2 cellular contexts compared by ENCODE assay signal in genomic region chr11:10373929-10374328, GRCh38.
TF ChIP-seq lines count a peak whose summit lies in the region.

No MANE protein-coding gene starts in this region.

TF ChIP-seq in SK-N-SH, 30 proteins besides CTCF, POLR2A, EP300 and RAD21 (continued from another document):
- TF ChIP-seq, protein P1, sequence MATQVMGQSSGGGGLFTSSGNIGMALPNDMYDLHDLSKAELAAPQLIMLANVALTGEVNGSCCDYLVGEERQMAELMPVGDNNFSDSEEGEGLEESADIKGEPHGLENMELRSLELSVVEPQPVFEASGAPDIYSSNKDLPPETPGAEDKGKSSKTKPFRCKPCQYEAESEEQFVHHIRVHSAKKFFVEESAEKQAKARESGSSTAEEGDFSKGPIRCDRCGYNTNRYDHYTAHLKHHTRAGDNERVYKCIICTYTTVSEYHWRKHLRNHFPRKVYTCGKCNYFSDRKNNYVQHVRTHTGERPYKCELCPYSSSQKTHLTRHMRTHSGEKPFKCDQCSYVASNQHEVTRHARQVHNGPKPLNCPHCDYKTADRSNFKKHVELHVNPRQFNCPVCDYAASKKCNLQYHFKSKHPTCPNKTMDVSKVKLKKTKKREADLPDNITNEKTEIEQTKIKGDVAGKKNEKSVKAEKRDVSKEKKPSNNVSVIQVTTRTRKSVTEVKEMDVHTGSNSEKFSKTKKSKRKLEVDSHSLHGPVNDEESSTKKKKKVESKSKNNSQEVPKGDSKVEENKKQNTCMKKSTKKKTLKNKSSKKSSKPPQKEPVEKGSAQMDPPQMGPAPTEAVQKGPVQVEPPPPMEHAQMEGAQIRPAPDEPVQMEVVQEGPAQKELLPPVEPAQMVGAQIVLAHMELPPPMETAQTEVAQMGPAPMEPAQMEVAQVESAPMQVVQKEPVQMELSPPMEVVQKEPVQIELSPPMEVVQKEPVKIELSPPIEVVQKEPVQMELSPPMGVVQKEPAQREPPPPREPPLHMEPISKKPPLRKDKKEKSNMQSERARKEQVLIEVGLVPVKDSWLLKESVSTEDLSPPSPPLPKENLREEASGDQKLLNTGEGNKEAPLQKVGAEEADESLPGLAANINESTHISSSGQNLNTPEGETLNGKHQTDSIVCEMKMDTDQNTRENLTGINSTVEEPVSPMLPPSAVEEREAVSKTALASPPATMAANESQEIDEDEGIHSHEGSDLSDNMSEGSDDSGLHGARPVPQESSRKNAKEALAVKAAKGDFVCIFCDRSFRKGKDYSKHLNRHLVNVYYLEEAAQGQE (IDR thresholded peaks at IDR 0.05; ENCODE audit: low read depth, low read length): no peak
- TF ChIP-seq SIN3A (IDR thresholded peaks at IDR 0.05; ENCODE audit: borderline replicate concordance, low read depth, low read length) (no peak), JUND (IDR thresholded peaks at IDR 0.05) (no peak), POLR2AphosphoS5 (IDR thresholded peaks at IDR 0.05; ENCODE audit: low read depth, low read length) (no peak), USF1 (IDR thresholded peaks at IDR 0.05; ENCODE audit: borderline replicate concordance, low read depth) (no peak)

TF ChIP-seq in SK-N-SH treated with all-trans-retinoic acid at 6 μM for 48 hours, 23 proteins besides CTCF, POLR2A, EP300 and RAD21 (continued from another document):
- TF ChIP-seq CSRNP3 (CRISPR knock-in tag; IDR thresholded peaks at IDR 0.05): no peak
- TF ChIP-seq TCF4 (CRISPR knock-in tag; IDR thresholded peaks at IDR 0.05; ENCODE audit: borderline replicate concordance): no peak
- TF ChIP-seq ISL1 (CRISPR knock-in tag; IDR thresholded peaks at IDR 0.05): no peak
- no peak for TF ChIP-seq ZC3H10 (CRISPR knock-in tag; IDR thresholded peaks at IDR 0.05)
- TF ChIP-seq GLIS3 (CRISPR knock-in tag; IDR thresholded peaks at IDR 0.05): no peak
- no peak for TF ChIP-seq CSDC2 (CRISPR knock-in tag; IDR thresholded peaks at IDR 0.05)
